8 cellular contexts compared by ENCODE assay signal in the genomic region with DNA sequence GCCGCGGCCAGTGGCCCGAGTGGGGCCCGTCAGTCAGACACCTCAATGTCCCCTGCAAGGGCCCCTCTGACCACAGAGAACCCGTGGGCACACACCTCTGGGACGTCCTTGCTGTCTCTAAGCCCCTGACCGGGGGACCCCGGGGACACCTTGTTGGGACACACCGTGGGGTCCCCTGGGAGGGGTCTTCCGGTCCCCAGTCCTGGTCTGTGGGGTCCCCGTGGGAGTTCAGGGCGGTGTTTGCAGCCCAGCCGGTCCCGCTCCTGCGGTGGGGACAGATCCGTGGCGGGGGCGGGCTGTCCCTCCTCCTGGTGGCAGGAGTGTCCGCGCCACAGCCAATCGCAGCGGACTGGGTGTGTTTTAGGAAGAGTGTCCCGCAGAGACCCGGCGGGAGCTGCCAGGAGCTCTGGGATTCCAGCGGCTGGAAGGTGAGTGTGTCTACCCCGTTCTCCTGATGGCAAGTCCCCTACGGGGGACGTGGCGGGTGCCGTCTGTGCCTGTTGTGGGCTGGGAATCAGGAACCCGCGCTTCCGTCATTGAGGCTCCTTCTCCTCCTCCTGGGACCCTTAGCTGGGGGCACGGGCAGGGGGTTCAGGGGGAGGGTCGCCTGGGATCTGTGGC. TPM values are rescaled to one million over a fixed set of nuclear protein-coding genes. Genes with fewer than 3 reads are reported as not detected.
DNase-seq lines count a peak whose midpoint lies in the region; ATAC-seq, FAIRE-seq and TF ChIP-seq lines count a peak whose summit lies in the region.

No MANE protein-coding gene starts in this region.

- H3K36me3 ChIP-seq in esophagus squamous epithelium (no peaks in the 10 kb centered on the region), uterus (no peaks in the 10 kb centered on the region)
- H3K36me3 ChIP-seq in naive thymus-derived CD4-positive, alpha-beta T cell (ENCODE audit: control insufficient read depth in 2 of 3, insufficient read depth in 3 of 3, low read length in 3 of 3), result peaks cover 0 to 3% (median 0%) of the 10 kb centered on the region in 3 experiments

- H3K27me3 Mint-ChIP-seq in activated CD4-positive, alpha-beta memory T cell treated with anti-CD3 and anti-CD28 coated beads, Interleukin-2, amount 10 ng/mL, durations not matched to agents 7 days and 5 days, result no peaks in the 10 kb centered on the region
- peaks cover 0 to 7% (median 0%) of the 10 kb centered on the region in 5 donors for H3K27me3 Mint-ChIP-seq in naive thymus-derived CD4-positive, alpha-beta T cell

- no peaks in the 10 kb centered on the region for H3K27me3 ChIP-seq in esophagus squamous epithelium
- H3K27me3 ChIP-seq in naive thymus-derived CD4-positive, alpha-beta T cell (ENCODE audit: control insufficient read depth in 2 of 2, insufficient read depth in 2 of 2, low read length in 2 of 2), result no peaks in the 10 kb centered on the region
- H3K27me3 ChIP-seq in uterus, result peaks cover 0 to 13% of the 10 kb centered on the region in 2 donors

- 1% methylated on average over 19 of the region's 36 CpGs for WGBS in A549 (ENCODE audit: missing lambda C conversion rate)
- 10% methylated on average over 2 of the region's 36 CpGs; no CpG with 5 or more reads in 1 of the 2 donors for whole genome bisulfite sequencing in esophagus squamous epithelium, 2 donors

- intact Hi-C loops in esophagus squamous epithelium (cut with DNase I) (no loop called here), uterus (cut with DNase I; ENCODE audit: low total_unique reads) (no loop called here)
- intact Hi-C loops in naive thymus-derived CD4-positive, alpha-beta T cell (cut with micrococcal nuclease), result no loop called here

- peak overlapping the region; percentile 62 for H3K4me3 ChIP-seq in A549
- H3K4me3 ChIP-seq in esophagus squamous epithelium, result peak overlapping the region; percentile 47 to 75 (median 70)
- peak overlapping the region; percentile 72 for H3K4me3 ChIP-seq in naive thymus-derived CD4-positive, alpha-beta T cell (ENCODE audit: low read length)
- H3K4me3 ChIP-seq in uterus, result peak overlapping the region; percentile 22 to 23

- peak; percentile 89 for TF ChIP-seq POLR2A in A549 (IDR thresholded peaks at IDR 0.05; ENCODE audit: low read length)
- peak in 2 of 4 donors; percentile 41 to 54 for TF ChIP-seq POLR2A in esophagus squamous epithelium (IDR thresholded peaks at IDR 0.05)
- no peak for TF ChIP-seq POLR2A in uterus (IDR thresholded peaks at IDR 0.05)

- DNase-seq in A549 (ENCODE audit: low read depth in 1 of 2, low spot score in 1 of 2) (peak; percentile 78 to 93), GM19238 (ENCODE audit: insufficient read length, low spot score) (peak; percentile 72), esophagus squamous epithelium (lab: John Stamatoyannopoulos, UW) (no peak), uterus (peak in 1 of 2 donors; percentile 34), DMS 273 (lab: John Stamatoyannopoulos, UW; ENCODE audit: unreplicated experiment) (no peak)
- peak; percentile 33 for DNase-seq in activated CD4-positive, alpha-beta memory T cell treated with anti-CD3 and anti-CD28 coated beads, Interleukin-2, amount 10 ng/mL, durations not matched to agents 7 days and 5 days
- DNase-seq in naive thymus-derived CD4-positive, alpha-beta T cell, result peak in 8 of 9 donors; percentile 29 to 54 (median 34)

- H3K4me3 Mint-ChIP-seq in activated CD4-positive, alpha-beta memory T cell treated with anti-CD3 and anti-CD28 coated beads, Interleukin-2, amount 10 ng/mL, durations not matched to agents 7 days and 5 days, result peak overlapping the region; percentile 74
- H3K4me3 Mint-ChIP-seq in naive thymus-derived CD4-positive, alpha-beta T cell, result peak overlapping the region; percentile 75 to 87 (median 81)

- no peak overlapping the region for H3K27ac Mint-ChIP-seq in activated CD4-positive, alpha-beta memory T cell treated with anti-CD3 and anti-CD28 coated beads, Interleukin-2, amount 10 ng/mL, durations not matched to agents 7 days and 5 days
- peak overlapping the region in 3 of 9 donors; percentile 33 to 63 (median 60) for H3K27ac Mint-ChIP-seq in naive thymus-derived CD4-positive, alpha-beta T cell

- FAIRE-seq in A549 (lab: Jason Lieb, UNC), result no peak

- H3K9me3 ChIP-seq in A549, result no peaks in the 10 kb centered on the region
- H3K9me3 ChIP-seq in esophagus squamous epithelium, result no peaks in the 10 kb centered on the region
- no peaks in the 10 kb centered on the region for H3K9me3 ChIP-seq in naive thymus-derived CD4-positive, alpha-beta T cell (ENCODE audit: control insufficient read depth in 2 of 3, low read length in 3 of 3)
- H3K9me3 ChIP-seq in uterus, result no peaks in the 10 kb centered on the region

- TF ChIP-seq CTCF in A549 (IDR thresholded peaks at IDR 0.05) (no peak), esophagus squamous epithelium (IDR thresholded peaks at IDR 0.05) (peak in 3 of 6 experiments; percentile 7 to 35 (median 17)), uterus (IDR thresholded peaks at IDR 0.05) (no peak)

- H3K27ac ChIP-seq in A549 (peak overlapping the region; percentile 70 to 91), esophagus squamous epithelium (peak overlapping the region; percentile 25 to 89 (median 82)), uterus (no peak overlapping the region)
- peak overlapping the region; percentile 59 for H3K27ac ChIP-seq in naive thymus-derived CD4-positive, alpha-beta T cell (ENCODE audit: low read depth, low read length)

- TF ChIP-seq EP300 in A549 (IDR thresholded peaks at IDR 0.05), result no peak

- H3K9me3 Mint-ChIP-seq in activated CD4-positive, alpha-beta memory T cell treated with anti-CD3 and anti-CD28 coated beads, Interleukin-2, amount 10 ng/mL, durations not matched to agents 7 days and 5 days, result no peaks in the 10 kb centered on the region
- no peaks in the 10 kb centered on the region for H3K9me3 Mint-ChIP-seq in naive thymus-derived CD4-positive, alpha-beta T cell

- H3K36me3 Mint-ChIP-seq in activated CD4-positive, alpha-beta memory T cell treated with anti-CD3 and anti-CD28 coated beads, Interleukin-2, amount 10 ng/mL, durations not matched to agents 7 days and 5 days (ENCODE audit: low read depth), result no peaks in the 10 kb centered on the region
- no peaks in the 10 kb centered on the region for H3K36me3 Mint-ChIP-seq in naive thymus-derived CD4-positive, alpha-beta T cell

- H3K4me2 ChIP-seq in A549, result peak overlapping the region; percentile 83

- H3K4me1 ChIP-seq in A549 (peaks cover 23% of the 10 kb centered on the region), esophagus squamous epithelium (peaks cover 8 to 26% (median 12%) of the 10 kb centered on the region in 3 donors), uterus (peaks cover 4 to 10% of the 10 kb centered on the region in 2 donors)
- H3K4me1 ChIP-seq in naive thymus-derived CD4-positive, alpha-beta T cell (ENCODE audit: control insufficient read depth in 2 of 2, insufficient read depth in 2 of 2, low read length in 2 of 2), result peaks cover 0 to 8% of the 10 kb centered on the region in 2 donors

- peaks cover 10% of the 10 kb centered on the region for H3K4me1 Mint-ChIP-seq in activated CD4-positive, alpha-beta memory T cell treated with anti-CD3 and anti-CD28 coated beads, Interleukin-2, amount 10 ng/mL, durations not matched to agents 7 days and 5 days
- peaks cover 5 to 24% (median 14%) of the 10 kb centered on the region in 7 donors for H3K4me1 Mint-ChIP-seq in naive thymus-derived CD4-positive, alpha-beta T cell

- CTCF ChIA-PET in A549 (lab: Yijun Ruan, JAX), result no interaction called here
- CTCF ChIA-PET in activated CD4-positive, alpha-beta memory T cell treated with anti-CD3 and anti-CD28 coated beads, Interleukin-2, amount 10 ng/mL, durations not matched to agents 7 days and 5 days (lab: Charles Lee), result no interaction called here
- CTCF ChIA-PET in naive thymus-derived CD4-positive, alpha-beta T cell (lab: Charles Lee), result no interaction called here

- POLR2A ChIA-PET in A549 (lab: Yijun Ruan, JAX), result no interaction called here
- POLR2A ChIA-PET in activated CD4-positive, alpha-beta memory T cell treated with anti-CD3 and anti-CD28 coated beads, Interleukin-2, amount 10 ng/mL, durations not matched to agents 7 days and 5 days (lab: Charles Lee), result no interaction called here
- POLR2A ChIA-PET in naive thymus-derived CD4-positive, alpha-beta T cell (lab: Charles Lee), result no interaction called here

- peak; percentile 80 to 91 for ATAC-seq in A549
- ATAC-seq in HG03520 (IDR thresholded peaks at IDR 0.05; ENCODE audit: unreplicated experiment), result peak; percentile 74
- ATAC-seq in naive thymus-derived CD4-positive, alpha-beta T cell, result peak; percentile 91

- no peak for TF ChIP-seq RAD21 in A549 (conservative IDR thresholded peaks at IDR 0.05 in 1 of 2, IDR thresholded peaks at IDR 0.05 in 1 of 2)

TF ChIP-seq in A549, 52 proteins besides CTCF, POLR2A, EP300 and RAD21 (continues in another document):
- no peak for TF ChIP-seq NFE2L2 (conservative IDR thresholded peaks at IDR 0.05; ENCODE audit: low read length)
- TF ChIP-seq MAFK (IDR thresholded peaks at IDR 0.05; ENCODE audit: partially characterized antibody), result no peak
- TF ChIP-seq JUN (IDR thresholded peaks at IDR 0.05), result peak in 1 of 2 experiments; percentile 57; a peak in 1 of 5 replicates

RNA-seq across cellular contexts. Expression of gene PLCXD1, which starts 5.1 kb away (rescaled TPM):
- polyA plus RNA-seq in A549 (2011; rRNA removed) (67.9 and 87.0 TPM in 2 replicates), A549 (2017; fragmentation: RNase III; extraction: RNeasy Plus Mini Kit Qiagen cat#74134 plus additional on column Dnase treatment) (60.7 to 70.3 TPM (median 64.6 TPM) in 3 replicates)
- polyA plus RNA-seq in A549 (2012; cell fraction: cytosol; rRNA removed), result 80.7 and 97.7 TPM in 2 replicates
- 200 and 211 TPM in 2 replicates for polyA plus RNA-seq in A549 (2012; cell fraction: nucleus; rRNA removed)
- 101 and 220 TPM in 2 replicates for polyA minus RNA-seq in A549 (2011; rRNA and poly(A)+ RNA removed)
- total RNA-seq in activated CD4-positive, alpha-beta memory T cell treated with anti-CD3 and anti-CD28 coated beads, Interleukin-2, amount 10 ng/mL, durations not matched to agents 7 days and 5 days, result 10 to 100 TPM; 34.5 to 35.5 TPM
- total RNA-seq in esophagus squamous epithelium (10 to 100 TPM in 3 of 4 donors, 1 to 10 TPM in 1; 5.7 to 27.1 (median 18.3) TPM), uterus (10 to 100 TPM in 2 of 4 donors, 1 to 10 TPM in 2; 2.8 to 19.5 (median 8.1) TPM)
- total RNA-seq in naive thymus-derived CD4-positive, alpha-beta T cell, result 10 to 100 TPM; 18.2 to 51.1 (median 40.6) TPM
- 1 to 10 TPM; 3.2 to 8.4 TPM for polyA plus RNA-seq in naive thymus-derived CD4-positive, alpha-beta T cell

RNA-seq across cellular contexts. Expression of gene GTPBP6, which starts 42.5 kb away (rescaled TPM):
- polyA plus RNA-seq in A549 (2011; rRNA removed) (22.9 and 26.0 TPM in 2 replicates), A549 (2017; fragmentation: RNase III; extraction: RNeasy Plus Mini Kit Qiagen cat#74134 plus additional on column Dnase treatment) (36.1 to 41.2 TPM (median 39.4 TPM) in 3 replicates)
- 64.3 and 74.2 TPM in 2 replicates for polyA plus RNA-seq in A549 (2012; cell fraction: cytosol; rRNA removed)
- polyA plus RNA-seq in A549 (2012; cell fraction: nucleus; rRNA removed), result 78.8 and 93.8 TPM in 2 replicates
- polyA minus RNA-seq in A549 (2011; rRNA and poly(A)+ RNA removed), result 10.2 and 14.8 TPM in 2 replicates
- total RNA-seq in activated CD4-positive, alpha-beta memory T cell treated with anti-CD3 and anti-CD28 coated beads, Interleukin-2, amount 10 ng/mL, durations not matched to agents 7 days and 5 days, result 10 to 100 TPM; 46.2 to 46.7 TPM
- total RNA-seq in esophagus squamous epithelium (10 to 100 TPM; 22.2 to 45.4 (median 28.0) TPM), uterus (10 to 100 TPM; 26.2 to 65.3 (median 35.7) TPM)
- total RNA-seq in naive thymus-derived CD4-positive, alpha-beta T cell, result 10 to 100 TPM; 52.1 to 95.2 (median 75.1) TPM
- 10 to 100 TPM; 38.9 to 68.0 TPM for polyA plus RNA-seq in naive thymus-derived CD4-positive, alpha-beta T cell

Comparison
In these comparisons a context has a peak if more than half of its experiments do, and no peak if none do; other contexts are left out.
1. DNase-seq: peak in A549 (2 of 2), GM19238 (single experiment), activated CD4-positive, alpha-beta memory T cell treated with anti-CD3 and anti-CD28 coated beads, Interleukin-2, amount 10 ng/mL, durations not matched to agents 7 days and 5 days (single experiment) and naive thymus-derived CD4-positive, alpha-beta T cell (8 of 9); none in esophagus squamous epithelium (single experiment) and DMS 273 (single experiment).
2. H3K27ac ChIP-seq: peak in A549 (2 of 2), esophagus squamous epithelium (4 of 4) and naive thymus-derived CD4-positive, alpha-beta T cell (single experiment); none in uterus (0 of 2).
3. Peak in every context shown above with its lines, with median percentiles within 50 percentile points of each other: ATAC-seq and H3K4me3 ChIP-seq.